In the genomic region with DNA sequence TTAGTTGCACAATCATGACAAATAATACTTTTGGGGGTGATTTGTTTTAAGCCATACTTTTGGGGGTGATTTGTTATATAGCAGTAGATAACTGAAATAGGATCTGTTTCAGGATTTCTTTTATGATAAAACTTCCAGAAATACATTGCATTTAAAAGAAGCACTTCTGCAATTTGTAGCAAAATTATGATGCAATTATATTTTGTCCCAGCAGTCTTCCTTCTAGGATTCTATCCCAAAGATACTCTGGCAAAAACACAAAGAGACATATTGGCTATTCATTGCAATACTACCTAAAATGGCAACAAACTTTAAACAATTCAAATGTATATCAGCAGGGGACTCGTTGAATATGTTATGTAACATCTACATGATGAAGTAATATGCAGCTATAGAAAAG, we compare ENCODE assay signal across 22 cellular contexts.
"Had no signal": no experiment of that assay in that cellular context is flagged by ENCODE, and none has a peak within 500 bp of the region (broad histone marks: within the 10 kb centered on the region; RNA-seq: fewer than 3 reads in every experiment).

No MANE protein-coding gene starts in this region.

- DNase-seq: natural killer cell; occipital lobe; ovary; psoas muscle; right cardiac atrium; right lobe of liver; sigmoid colon; small intestine; stimulated activated CD4-positive, alpha-beta T cell treated with anti-CD3 and anti-CD28 coated beads, Interleukin-15, amount 100 ng/mL, for 24 hours; stimulated activated CD4-positive, alpha-beta T cell treated with anti-CD3 and anti-CD28 coated beads, Interleukin-2, amount 100 ng/mL, for 24 hours; stimulated activated CD4-positive, alpha-beta T cell treated with anti-CD3 and anti-CD28 coated beads, Interleukin-2, amount 100 ng/mL, for 48 hours; stimulated activated CD4-positive, alpha-beta T cell treated with anti-CD3 and anti-CD28 coated beads, Interleukin-4, amount 100 ng/mL, for 24 hours; stimulated activated CD8-positive, alpha-beta memory T cell treated with anti-CD3 and anti-CD28 coated beads, Interleukin-4, amount 100 ng/mL, for 48 hours; stimulated activated naive CD4-positive, alpha-beta T cell; stimulated activated naive CD8-positive, alpha-beta T cell treated with anti-CD3 and anti-CD28 coated beads, Interleukin-15, amount 100 ng/mL, for 72 hours; stimulated activated naive CD8-positive, alpha-beta T cell treated with anti-CD3 and anti-CD28 coated beads, Interleukin-15, Interleukin-2, amounts not matched to agents 100 U/mL and 50 U/mL, for 24 hours; substantia nigra; testis; tibial artery; transverse colon; upper lobe of right lung; uterus had no signal
